ENCODE assay signal across 7 cellular contexts in genomic region chr6:53346049-53346448, GRCh38. TPM values are rescaled to one million over a fixed set of nuclear protein-coding genes. Genes with fewer than 3 reads are reported as not detected.
DNase-seq lines count a peak whose midpoint lies in the region; ATAC-seq and TF ChIP-seq lines count a peak whose summit lies in the region.
"Not testable (repeated sequence)": the region's sequence is repeated elsewhere in the genome, so short reads cannot be mapped to it uniquely, and the experiment has no call there.

No MANE protein-coding gene starts in this region.

- not testable (repeated sequence) for H3K27me3 ChIP-seq in Caco-2 (replicated peaks; ENCODE audit: control insufficient read depth, insufficient read depth, low read length); trophoblast cell (ENCODE audit: insufficient read depth, low read length)

- not testable (repeated sequence) for H3K4me1 ChIP-seq in Caco-2; trophoblast cell (ENCODE audit: control insufficient read depth in 1 of 2, insufficient read depth in 2 of 2, low read length in 2 of 2)
- H3K4me1 ChIP-seq in OCI-LY7 (ENCODE audit: insufficient read depth, low read length, poor library complexity, severe bottlenecking), result peaks cover 62% of the 10 kb centered on the region

- H4K12ac ChIP-seq in trophoblast cell (ENCODE audit: low read depth, low read length), result not testable (repeated sequence)

- not testable (repeated sequence) for BruUV-seq in Caco-2 (replicated peaks; lab: Mats Ljungman, UMichigan); OCI-LY7 (replicated peaks; lab: Mats Ljungman, UMichigan); MCF 10A (replicated peaks; lab: Mats Ljungman, UMichigan)

- H4K20me1 ChIP-seq in OCI-LY7 (ENCODE audit: insufficient read depth, low read length), result peaks cover 54% of the 10 kb centered on the region

- POLR2A ChIA-PET in Caco-2 (lab: Charles Lee), result not testable (repeated sequence)
- POLR2A ChIA-PET in OCI-LY7 (lab: Charles Lee) (interaction anchor here (1.9 to 4.8 kb wide), 5 partner anchors 9 to 33 kb away, joined by 7 to 27 read pairs (median 13); no protein-coding TSS in a partner anchor), MCF 10A (lab: Yijun Ruan, JAX) (interaction anchor here (1.0 to 5.3 kb wide), 6 partner anchors 14 to 138 kb away, joined by 3 to 61 read pairs (median 20); no protein-coding TSS in a partner anchor)
- POLR2A ChIA-PET in activated CD4-positive, alpha-beta memory T cell treated with anti-CD3 and anti-CD28 coated beads for 36 hours (lab: Charles Lee), result interaction anchor here (3.7 kb wide), 1 partner anchor 9 kb away, joined by 49 read pairs; no protein-coding TSS in a partner anchor

- H3K4me3 Mint-ChIP-seq in Caco-2 (ENCODE audit: unreplicated experiment), result peak overlapping the region; percentile 83
- peak overlapping the region; percentile 93 for H3K4me3 Mint-ChIP-seq in activated CD4-positive, alpha-beta memory T cell treated with anti-CD3 and anti-CD28 coated beads for 36 hours
- peak overlapping the region; percentile 96 for H3K4me3 Mint-ChIP-seq in activated naive CD4-positive, alpha-beta T cell treated with anti-CD3 and anti-CD28 coated beads, Interleukin-2, amount 10 ng/mL, durations not matched to agents 7 days and 5 days
- H3K4me3 Mint-ChIP-seq in MCF 10A (ENCODE audit: unreplicated experiment), result peak overlapping the region; percentile 92
- H3K4me3 Mint-ChIP-seq in memory B cell, result peak overlapping the region; percentile 95

- H3K9ac ChIP-seq in trophoblast cell (ENCODE audit: low read length), result not testable (repeated sequence)

- TF ChIP-seq CTCF in Caco-2 (IDR thresholded peaks at IDR 0.05; ENCODE audit: insufficient read depth in 1 of 2, low read depth in 1 of 2, low read length in 1 of 2, severe bottlenecking in 1 of 2, unreplicated experiment in 1 of 2); OCI-LY7 (conservative IDR thresholded peaks at IDR 0.05; ENCODE audit: low read length); MCF 10A (IDR thresholded peaks at IDR 0.05; ENCODE audit: unreplicated experiment): not testable (repeated sequence)

- H3K79me2 ChIP-seq in OCI-LY7 (ENCODE audit: insufficient read depth, low read depth, low read length) (peaks cover 81% of the 10 kb centered on the region), trophoblast cell (ENCODE audit: control insufficient read depth, insufficient read depth, low read length, poor library complexity) (peaks cover 13% of the 10 kb centered on the region)

- H2BK120ac ChIP-seq in trophoblast cell (ENCODE audit: insufficient read depth, low read length, poor library complexity), result not testable (repeated sequence)

- H2AK5ac ChIP-seq in trophoblast cell (ENCODE audit: low read length), result not testable (repeated sequence)

- H3K27ac ChIP-seq in OCI-LY7 (ENCODE audit: low read depth, low read length, poor library complexity, severe bottlenecking); trophoblast cell (ENCODE audit: low read depth, low read length): not testable (repeated sequence)

- H3K4ac ChIP-seq in trophoblast cell (ENCODE audit: low read depth, low read length), result peak overlapping the region; percentile 21

- CTCF ChIA-PET in Caco-2 (lab: Charles Lee), result not testable (repeated sequence)
- CTCF ChIA-PET in OCI-LY7 (lab: Charles Lee; ENCODE audit: unreplicated experiment) (interaction anchor here (0.5 kb wide), 1 partner anchor 155 kb away, joined by 3 read pairs; no protein-coding TSS in a partner anchor), MCF 10A (lab: Yijun Ruan, JAX) (interaction anchor here (1.5 to 1.9 kb wide), 2 partner anchors 44 to 174 kb away, joined by 6 to 7 read pairs; no protein-coding TSS in a partner anchor)
- CTCF ChIA-PET in activated CD4-positive, alpha-beta memory T cell treated with anti-CD3 and anti-CD28 coated beads for 36 hours (lab: Charles Lee), result interaction anchor here (1.9 to 4.1 kb wide), 3 partner anchors 9 to 173 kb away, joined by 4 to 20 read pairs (median 8); no protein-coding TSS in a partner anchor
- CTCF ChIA-PET in activated naive CD4-positive, alpha-beta T cell treated with anti-CD3 and anti-CD28 coated beads, Interleukin-2, amount 10 ng/mL, durations not matched to agents 7 days and 5 days (lab: Charles Lee), result interaction anchor here (1.0 to 1.6 kb wide), 2 partner anchors 39 to 171 kb away, joined by 3 to 4 read pairs; no protein-coding TSS in a partner anchor

- not testable (repeated sequence) for H2AFZ ChIP-seq in OCI-LY7 (ENCODE audit: low read length); trophoblast cell (ENCODE audit: insufficient read depth, low read length, poor library complexity)

- not testable (repeated sequence) for H3K14ac ChIP-seq in trophoblast cell (ENCODE audit: low read length)

- H3K18ac ChIP-seq in trophoblast cell (ENCODE audit: low read length), result not testable (repeated sequence)

- not testable (repeated sequence) for H4K8ac ChIP-seq in trophoblast cell (ENCODE audit: low read depth, low read length)

- H3K9me3 Mint-ChIP-seq in Caco-2 (ENCODE audit: unreplicated experiment); activated CD4-positive, alpha-beta memory T cell treated with anti-CD3 and anti-CD28 coated beads for 36 hours; activated naive CD4-positive, alpha-beta T cell treated with anti-CD3 and anti-CD28 coated beads, Interleukin-2, amount 10 ng/mL, durations not matched to agents 7 days and 5 days; MCF 10A (ENCODE audit: unreplicated experiment); memory B cell: not testable (repeated sequence)

- H3K27me3 Mint-ChIP-seq in Caco-2 (ENCODE audit: insufficient read depth, unreplicated experiment); activated CD4-positive, alpha-beta memory T cell treated with anti-CD3 and anti-CD28 coated beads for 36 hours; activated naive CD4-positive, alpha-beta T cell treated with anti-CD3 and anti-CD28 coated beads, Interleukin-2, amount 10 ng/mL, durations not matched to agents 7 days and 5 days; MCF 10A (ENCODE audit: insufficient read depth, unreplicated experiment); memory B cell: not testable (repeated sequence)

- not testable (repeated sequence) for H2BK5ac ChIP-seq in trophoblast cell (ENCODE audit: low read depth, low read length, poor library complexity)

- intact Hi-C loops in Caco-2 (cut with micrococcal nuclease; ENCODE audit: unreplicated experiment), result not testable (repeated sequence)
- intact Hi-C loops in OCI-LY7 (cut with micrococcal nuclease; ENCODE audit: unreplicated experiment), result loop anchor here (5.0 kb wide), 2 partner anchors 54 to 99 kb away; no protein-coding TSS in a partner anchor
- intact Hi-C loops in activated CD4-positive, alpha-beta memory T cell treated with anti-CD3 and anti-CD28 coated beads for 36 hours (cut with micrococcal nuclease), result loop anchor here (2.0 to 5.0 kb wide), 4 partner anchors 55 to 201 kb away; partner anchors contain the start of gene GCLC
- intact Hi-C loops in MCF 10A (cut with micrococcal nuclease), result loop anchor here (5.0 kb wide), 1 partner anchor 174 kb away; no protein-coding TSS in a partner anchor

- peaks cover 10% of the 10 kb centered on the region for H3K79me1 ChIP-seq in trophoblast cell (ENCODE audit: low read length)

- no CpG with 5 or more reads among the region's 5 CpGs for whole genome bisulfite sequencing in trophoblast cell (ENCODE audit: extremely low coverage, insufficient coverage, insufficient read length)

- H3K4me2 ChIP-seq in OCI-LY7 (ENCODE audit: low read length), result peak overlapping the region; percentile 85; the same call in 1 of the 2 replicates
- not testable (repeated sequence) for H3K4me2 ChIP-seq in trophoblast cell (ENCODE audit: low read length)

- not testable (repeated sequence) for H3K36me3 ChIP-seq in Caco-2 (ENCODE audit: control insufficient read depth, insufficient read depth, low read length); trophoblast cell (ENCODE audit: control insufficient read depth in 1 of 2, insufficient read depth in 2 of 2, low read length in 2 of 2)
- H3K36me3 ChIP-seq in OCI-LY7 (ENCODE audit: insufficient read depth, low read length), result peaks cover 45% of the 10 kb centered on the region

- not testable (repeated sequence) for H3K9me3 ChIP-seq in Caco-2; OCI-LY7 (ENCODE audit: low read length); trophoblast cell (ENCODE audit: insufficient read depth, low read depth, low read length)

- H3K23ac ChIP-seq in trophoblast cell (ENCODE audit: low read length), result not testable (repeated sequence)

- not testable (repeated sequence) for H3K9me2 ChIP-seq in OCI-LY7 (ENCODE audit: insufficient read depth, low read length)

- not testable (repeated sequence) for H3K36me3 Mint-ChIP-seq in Caco-2 (ENCODE audit: insufficient read depth, unreplicated experiment)
- peaks cover 17% of the 10 kb centered on the region for H3K36me3 Mint-ChIP-seq in activated CD4-positive, alpha-beta memory T cell treated with anti-CD3 and anti-CD28 coated beads for 36 hours
- peaks cover 43% of the 10 kb centered on the region for H3K36me3 Mint-ChIP-seq in activated naive CD4-positive, alpha-beta T cell treated with anti-CD3 and anti-CD28 coated beads, Interleukin-2, amount 10 ng/mL, durations not matched to agents 7 days and 5 days
- peaks cover 15% of the 10 kb centered on the region for H3K36me3 Mint-ChIP-seq in MCF 10A (ENCODE audit: insufficient read depth, unreplicated experiment)
- peaks cover 11% of the 10 kb centered on the region for H3K36me3 Mint-ChIP-seq in memory B cell

- not testable (repeated sequence) for DNase-seq in Caco-2; OCI-LY7 (ENCODE audit: low spot score); activated CD4-positive, alpha-beta memory T cell treated with anti-CD3 and anti-CD28 coated beads for 36 hours; activated naive CD4-positive, alpha-beta T cell treated with anti-CD3 and anti-CD28 coated beads, Interleukin-2, amount 10 ng/mL, durations not matched to agents 7 days and 5 days; MCF 10A (ENCODE audit: unreplicated experiment); memory B cell (ENCODE audit: low spot score in 2 of 2); trophoblast cell

- ATAC-seq in memory B cell (ENCODE audit: low read depth), result not testable (repeated sequence)

- not testable (repeated sequence) for H4K91ac ChIP-seq in trophoblast cell (ENCODE audit: low read depth, low read length)

- H3K4me1 Mint-ChIP-seq in Caco-2 (ENCODE audit: low read depth, unreplicated experiment), result not testable (repeated sequence)
- H3K4me1 Mint-ChIP-seq in activated CD4-positive, alpha-beta memory T cell treated with anti-CD3 and anti-CD28 coated beads for 36 hours (ENCODE audit: low read depth), result peaks cover 68% of the 10 kb centered on the region
- peaks cover 73% of the 10 kb centered on the region for H3K4me1 Mint-ChIP-seq in activated naive CD4-positive, alpha-beta T cell treated with anti-CD3 and anti-CD28 coated beads, Interleukin-2, amount 10 ng/mL, durations not matched to agents 7 days and 5 days
- H3K4me1 Mint-ChIP-seq in MCF 10A (ENCODE audit: insufficient read depth, unreplicated experiment) (peaks cover 37% of the 10 kb centered on the region), memory B cell (peaks cover 64% of the 10 kb centered on the region)

- not testable (repeated sequence) for H3K27ac Mint-ChIP-seq in Caco-2 (ENCODE audit: unreplicated experiment); MCF 10A (ENCODE audit: low read depth, unreplicated experiment)
- peak overlapping the region; percentile 95 for H3K27ac Mint-ChIP-seq in activated CD4-positive, alpha-beta memory T cell treated with anti-CD3 and anti-CD28 coated beads for 36 hours
- peak overlapping the region; percentile 98 for H3K27ac Mint-ChIP-seq in activated naive CD4-positive, alpha-beta T cell treated with anti-CD3 and anti-CD28 coated beads, Interleukin-2, amount 10 ng/mL, durations not matched to agents 7 days and 5 days
- H3K27ac Mint-ChIP-seq in memory B cell, result peak overlapping the region; percentile 96

- not testable (repeated sequence) for H2BK12ac ChIP-seq in trophoblast cell (ENCODE audit: low read length)

- H3K4me3 ChIP-seq in Caco-2 (ENCODE audit: low read depth, low read length); OCI-LY7 (ENCODE audit: low read depth, low read length, poor library complexity, severe bottlenecking); trophoblast cell (ENCODE audit: low read depth, low read length): not testable (repeated sequence)

RNA-seq across cellular contexts. Expression of gene ELOVL5, which starts 2.7 kb away (rescaled TPM):
- 70.4 and 75.6 TPM in 2 replicates for total RNA-seq in Caco-2 (2022)
- total RNA-seq in OCI-LY7 (2014; rRNA removed; shearing (Covaris generic)), result 65.4 and 66.8 TPM in 2 replicates
- 97.1 and 107 TPM in 2 replicates for total RNA-seq in OCI-LY7 (2022)
- total RNA-seq in activated CD4-positive, alpha-beta memory T cell treated with anti-CD3 and anti-CD28 coated beads for 36 hours, result 100 to 1,000 TPM; 112 to 121 TPM
- 56.6 and 58.3 TPM in 2 replicates for total RNA-seq in MCF 10A (2022)
- 73.6 and 77.0 TPM in 2 replicates for polyA plus RNA-seq in trophoblast cell (2013)
